1 cellular context compared by ENCODE assay signal in genomic region chrX:30905325-30905724, GRCh38.
TF ChIP-seq lines count a peak whose summit lies in the region.

No MANE protein-coding gene starts in this region.

TF ChIP-seq in HepG2, 621 proteins besides CTCF, POLR2A, EP300 and RAD21 (continued from another document):
- TF ChIP-seq ZSCAN21 (CRISPR knock-in tag; IDR thresholded peaks at IDR 0.05; ENCODE audit: borderline replicate concordance) (no peak), TFDP2 (CRISPR knock-in tag; IDR thresholded peaks at IDR 0.05) (no peak), ZNF556 (CRISPR knock-in tag; IDR thresholded peaks at IDR 0.05; ENCODE audit: borderline replicate concordance) (no peak), ZNF75D (CRISPR knock-in tag; IDR thresholded peaks at IDR 0.05; ENCODE audit: borderline replicate concordance) (no peak), MEIS2 (CRISPR knock-in tag; IDR thresholded peaks at IDR 0.05) (no peak), RNF2 (conservative IDR thresholded peaks at IDR 0.05; ENCODE audit: low read depth) (no peak), PCBP1 (IDR thresholded peaks at IDR 0.05; ENCODE audit: borderline replicate concordance, low read depth, low read length) (no peak), ZBTB7A (CRISPR knock-in tag; IDR thresholded peaks at IDR 0.05) (no peak), SAFB2 (CRISPR knock-in tag; IDR thresholded peaks at IDR 0.05; ENCODE audit: borderline replicate concordance, low read depth) (no peak), ZNF569 (CRISPR knock-in tag; IDR thresholded peaks at IDR 0.05; ENCODE audit: borderline replicate concordance) (no peak)
